ENCODE assay signal across 15 cellular contexts in genomic region chr7:44236333-44236728, GRCh38. TPM values are rescaled to one million over a fixed set of nuclear protein-coding genes. Genes with fewer than 3 reads are reported as not detected.
DNase-seq lines count a peak whose midpoint lies in the region; ATAC-seq, FAIRE-seq and TF ChIP-seq lines count a peak whose summit lies in the region.
"Had no signal": no experiment of that assay in that cellular context is flagged by ENCODE, and none has a peak within 500 bp of the region (broad histone marks: within the 10 kb centered on the region; RNA-seq: fewer than 3 reads in every experiment).

No MANE protein-coding gene starts in this region.

- no peak for TF ChIP-seq POLR2A in GM12891 (IDR thresholded peaks at IDR 0.05; ENCODE audit: low read depth, low read length)

- in situ Hi-C loops in KBM-7 (cut with MboI; ENCODE audit: low pct_unique_long_range_greater_than_20kb, low sequenced_read_pairs) = loop anchor here (25.0 kb wide), 1 partner anchor 251 kb away; the partner anchor contains the start of gene NUDCD3

- no peak for ATAC-seq in GM18868 (IDR thresholded peaks at IDR 0.05; ENCODE audit: unreplicated experiment)
- ATAC-seq: activated CD4-positive, CD25-positive, alpha-beta regulatory T cell treated with anti-CD3 and anti-CD28 coated beads, Interleukin-2, amount 50 U/mL, for 24 hours; HCT116; PC-3; stimulated activated effector memory CD8-positive, alpha-beta T cell treated with anti-CD3 and anti-CD28 coated beads, Interleukin-12 subunit alpha, Interleukin-12 subunit beta, amount 100 ng/mL, for 72 hours had no signal

- no peak for FAIRE-seq in GM12891 (lab: Jason Lieb, UNC)
- FAIRE-seq: keratinocyte had no signal

- no peak for DNase-seq in GM12891 (ENCODE audit: insufficient read length, low spot score)
- DNase-seq in KBM-7 = peak; percentile 50
- peak; percentile 60 for DNase-seq in SKM-1 treated with dmso at 0.1 percent for 144 hours (lab: John Stamatoyannopoulos, UW; ENCODE audit: unreplicated experiment)
- DNase-seq in iPS-NIHi11 (ENCODE audit: low spot score) = peak; percentile 63
- DNase-seq in T-helper 1 cell = no peak
- DNase-seq in NCI-H446 treated with DMSO at 0.1 percent for 48 hours (lab: John Stamatoyannopoulos, UW) = no peak
- DNase-seq: midbrain; NCI-H187 treated with DMSO at 0.1 percent for 48 hours; PC-3; stimulated activated CD4-positive, alpha-beta T cell treated with anti-CD3 and anti-CD28 coated beads, Interleukin-12 subunit alpha, Interleukin-12 subunit beta, amount 100 ng/mL, for 4 hours had no signal

TF ChIP-seq in GM12891, 5 proteins besides CTCF, POLR2A, EP300 and RAD21:
- TF ChIP-seq PAX5 (IDR thresholded peaks at IDR 0.05; ENCODE audit: insufficient read depth, low read length, severe bottlenecking) (no peak), TAF1 (IDR thresholded peaks at IDR 0.05; ENCODE audit: low read depth, low read length) (no peak), SPI1 (IDR thresholded peaks at IDR 0.05; ENCODE audit: low read depth, low read length) (0 out of 2 replicates have a peak, but pooled peaks have one; percentile 4)

RNA-seq across cellular contexts. Expression of gene YKT6, which starts 35.6 kb away (rescaled TPM):
- 49.1 TPM for polyA plus RNA-seq in GM12891 (2012; ENCODE audit: low read depth, missing spikeins)

RNA-seq across cellular contexts. Expression of gene GCK, which starts 47.1 kb away (rescaled TPM):
- polyA plus RNA-seq in GM12891 (2012; ENCODE audit: low read depth, missing spikeins) = not detected
- polyA plus RNA-seq: keratinocyte had no signal

Comparison
In these comparisons a context has a peak if more than half of its experiments do, and no peak if none do; other contexts are left out.
1. DNase-seq: peak in KBM-7 (single experiment), SKM-1 treated with dmso at 0.1 percent for 144 hours (single experiment) and iPS-NIHi11 (single experiment); none in GM12891 (single experiment), T-helper 1 cell (0 of 5) and NCI-H446 treated with DMSO at 0.1 percent for 48 hours (single experiment).